ENCODE assay signal across 9 cellular contexts in genomic region chr16:71412270-71413160, GRCh38. TPM values are rescaled to one million over a fixed set of nuclear protein-coding genes. Genes with fewer than 3 reads are reported as not detected.
A peak's percentile ranks its signal among the peaks of the same experiment; 100 is the strongest.
DNase-seq lines count a peak whose midpoint lies in the region; ATAC-seq and TF ChIP-seq lines count a peak whose summit lies in the region.
"Had no signal": no experiment of that assay in that cellular context is flagged by ENCODE, and none has a peak within 500 bp of the region (broad histone marks: within the 10 kb centered on the region; RNA-seq: fewer than 3 reads in every experiment).

No MANE protein-coding gene starts in this region.

- ATAC-seq in GM18505 (IDR thresholded peaks at IDR 0.05; ENCODE audit: unreplicated experiment): no peak

- intact Hi-C loops in Caco-2 (cut with micrococcal nuclease; ENCODE audit: unreplicated experiment): loop anchor here (1.0 kb wide), 3 partner anchors 87 to 199 kb away; no protein-coding TSS in a partner anchor

- no TSS peak for BruUV-seq in Caco-2 (replicated peaks; lab: Mats Ljungman, UMichigan)

- H3K4me1 Mint-ChIP-seq in Caco-2 (ENCODE audit: low read depth, unreplicated experiment): no peaks in the 10 kb centered on the region

- no peaks in the 10 kb centered on the region for H3K36me3 Mint-ChIP-seq in Caco-2 (ENCODE audit: insufficient read depth, unreplicated experiment)
- H3K36me3 Mint-ChIP-seq: activated naive CD8-positive, alpha-beta T cell had no signal

- TF ChIP-seq POLR2A in GM18505 (IDR thresholded peaks at IDR 0.05; ENCODE audit: borderline replicate concordance, extremely low read depth, insufficient read depth, insufficient read length): no peak

- POLR2A ChIA-PET in Caco-2 (lab: Charles Lee) (no interaction called here), HEK293T (lab: Yijun Ruan, JAX) (interaction anchor here (1.0 kb wide), 1 partner anchor 14 kb away, joined by 3 read pairs; no protein-coding TSS in a partner anchor)

- peak; percentile 74 to 81 for DNase-seq in Caco-2
- DNase-seq in HEK293T (ENCODE audit: extremely low spot score): peak; percentile 84
- peak; percentile 15 for DNase-seq in NCI-H2196 treated with DMSO at 0.1 percent for 48 hours (lab: John Stamatoyannopoulos, UW; ENCODE audit: unreplicated experiment)
- DNase-seq in activated CD4-positive, CD25-positive, alpha-beta regulatory T cell (lab: John Stamatoyannopoulos, UW): peak; percentile 14 to 49 (median 42)
- peak in 50 of 61 donors; percentile 3 to 74 (median 32) for DNase-seq in caudate nucleus (lab: John Stamatoyannopoulos, UW)
- DNase-seq in islet precursor cell: peak; percentile 89
- DNase-seq in stimulated activated CD4-positive, alpha-beta T cell treated with anti-CD3 and anti-CD28 coated beads, Interleukin-15, amount 100 ng/mL, for 24 hours: peak; percentile 73

- no peaks in the 10 kb centered on the region for H3K9me3 ChIP-seq in Caco-2

- no peak overlapping the region for H3K27ac Mint-ChIP-seq in Caco-2 (ENCODE audit: unreplicated experiment)
- H3K27ac Mint-ChIP-seq: activated naive CD8-positive, alpha-beta T cell had no signal

- TF ChIP-seq CTCF in Caco-2 (IDR thresholded peaks at IDR 0.05; ENCODE audit: insufficient read depth in 1 of 2, low read depth in 1 of 2, low read length in 1 of 2, severe bottlenecking in 1 of 2, unreplicated experiment in 1 of 2): peak; percentile 84 to 92

- H3K4me1 ChIP-seq in Caco-2: peaks cover 9% of the 10 kb centered on the region; the same call in 1 of the 2 replicates

- H3K4me3 Mint-ChIP-seq in Caco-2 (ENCODE audit: unreplicated experiment): no peak overlapping the region
- H3K4me3 Mint-ChIP-seq: activated naive CD8-positive, alpha-beta T cell had no signal

- H3K27me3 Mint-ChIP-seq in Caco-2 (ENCODE audit: insufficient read depth, unreplicated experiment): peaks cover 36% of the 10 kb centered on the region

- H3K27ac ChIP-seq in caudate nucleus (ENCODE audit: low read depth, low read length): no peak overlapping the region

- no peaks in the 10 kb centered on the region for H3K36me3 ChIP-seq in Caco-2 (ENCODE audit: control insufficient read depth, insufficient read depth, low read length)

- H3K9me3 Mint-ChIP-seq in Caco-2 (ENCODE audit: unreplicated experiment): no peaks in the 10 kb centered on the region

- no peaks in the 10 kb centered on the region; the same call in 1 of the 2 replicates for H3K27me3 ChIP-seq in Caco-2 (replicated peaks; ENCODE audit: control insufficient read depth, insufficient read depth, low read length)

- no peak overlapping the region for H3K4me3 ChIP-seq in Caco-2 (ENCODE audit: low read depth, low read length)

- CTCF ChIA-PET in Caco-2 (lab: Charles Lee): interaction anchor here (0.6 to 4.6 kb wide), 19 partner anchors 10 to 1407 kb away, joined by 3 to 46 read pairs (median 4); partner anchors contain the start of gene ZNF23
- CTCF ChIA-PET in HEK293T (lab: Yijun Ruan, JAX): interaction anchor here (0.6 to 2.6 kb wide), 21 partner anchors 9 to 634 kb away, joined by 3 to 15 read pairs (median 4); no protein-coding TSS in a partner anchor

TF ChIP-seq in HEK293T, 16 proteins besides CTCF, POLR2A, EP300 and RAD21:
- TF ChIP-seq SP1 (IDR thresholded peaks at IDR 0.05): no peak
- no peak for TF ChIP-seq FOXA1 (IDR thresholded peaks at IDR 0.05)
- TF ChIP-seq L3MBTL2 (conservative IDR thresholded peaks at IDR 0.05): peak; percentile 35

RNA-seq across cellular contexts. Expression of gene TLE7, which starts 29.3 kb away (rescaled TPM):
- not detected in 2 replicates for total RNA-seq in Caco-2 (2022)

RNA-seq across cellular contexts. Expression of gene ZNF23, which starts 49.5 kb away (rescaled TPM):
- 8.5 and 9.6 TPM in 2 replicates for total RNA-seq in Caco-2 (2022)

RNA-seq across cellular contexts. Expression of gene CALB2, which starts 54.0 kb away (rescaled TPM):
- total RNA-seq in Caco-2 (2022): 0.65 TPM in 1 of 2 replicates, not detected in the other

Comparison
In these comparisons a context has a peak if more than half of its experiments do, and no peak if none do; other contexts are left out.
1. DNase-seq: peak in every context shown above with its lines; median percentile 89 in islet precursor cell; 84 in HEK293T; 78 in Caco-2; 73 in stimulated activated CD4-positive, alpha-beta T cell treated with anti-CD3 and anti-CD28 coated beads, Interleukin-15, amount 100 ng/mL, for 24 hours; 42 in activated CD4-positive, CD25-positive, alpha-beta regulatory T cell; 32 in caudate nucleus; 15 in NCI-H2196 treated with DMSO at 0.1 percent for 48 hours.